ENCODE assay signal across 9 cellular contexts in genomic region chr12:53344487-53344823, GRCh38. TPM values are rescaled to one million over a fixed set of nuclear protein-coding genes. Genes with fewer than 3 reads are reported as not detected.
DNase-seq lines count a peak whose midpoint lies in the region; ATAC-seq, FAIRE-seq and TF ChIP-seq lines count a peak whose summit lies in the region.
"Had no signal": no experiment of that assay in that cellular context is flagged by ENCODE, and none has a peak within 500 bp of the region (broad histone marks: within the 10 kb centered on the region; RNA-seq: fewer than 3 reads in every experiment).

No MANE protein-coding gene starts in this region.

- no peaks in the 10 kb centered on the region for H3K79me1 ChIP-seq in mesenchymal stem cell (replicated peaks; ENCODE audit: low read length, poor library complexity, severe bottlenecking)

- no peak for TF ChIP-seq EP300 in transverse colon (IDR thresholded peaks at IDR 0.05; ENCODE audit: low read depth)

- no peak overlapping the region for H2BK5ac ChIP-seq in mesenchymal stem cell (ENCODE audit: low read depth, low read length, poor library complexity, severe bottlenecking)

- no peak for TF ChIP-seq CTCF in astrocyte (IDR thresholded peaks at IDR 0.05; ENCODE audit: insufficient read depth, low read depth, low read length)
- TF ChIP-seq CTCF in transverse colon (IDR thresholded peaks at IDR 0.05): no peak

- H3K9ac ChIP-seq in astrocyte (ENCODE audit: low read length) (peak overlapping the region; percentile 43), mesenchymal stem cell (ENCODE audit: low read length) (peak overlapping the region; percentile 75)

- H2AFZ ChIP-seq in astrocyte (ENCODE audit: low read depth, low read length) (peak overlapping the region; percentile 72), mesenchymal stem cell (ENCODE audit: low read depth, low read length) (peak overlapping the region; percentile 83)

- H2AK5ac ChIP-seq in mesenchymal stem cell (ENCODE audit: low read length, severe bottlenecking): peak overlapping the region; percentile 8

- peak overlapping the region; percentile 70 to 82 for H3K4me3 Mint-ChIP-seq in activated T-cell treated with anti-CD3 and anti-CD28 coated beads, Interleukin-2, amount 50 U/mL, for 72 hours
- peak overlapping the region; percentile 67 for H3K4me3 Mint-ChIP-seq in astrocyte (ENCODE audit: unreplicated experiment)

- H3K4ac ChIP-seq in mesenchymal stem cell (ENCODE audit: low read depth in 1 of 2, low read length in 2 of 2): peak overlapping the region; percentile 75 to 96

- H3K4me2 ChIP-seq in astrocyte (ENCODE audit: low read length): peak overlapping the region; percentile 91
- peak overlapping the region; percentile 89 for H3K4me2 ChIP-seq in mesenchymal stem cell (ENCODE audit: low read length, poor library complexity, severe bottlenecking)

- no peak overlapping the region for H2BK120ac ChIP-seq in mesenchymal stem cell (ENCODE audit: low read depth, low read length)

- intact Hi-C loops in transverse colon (cut with DNase I; ENCODE audit: low total_unique reads): loop anchor here (1.0 to 10.0 kb wide), 2 partner anchors 19 to 160 kb away; partner anchors contain the start of genes NPFF and TARBP2

- no peaks in the 10 kb centered on the region for H3K27me3 Mint-ChIP-seq in activated T-cell treated with anti-CD3 and anti-CD28 coated beads, Interleukin-2, amount 50 U/mL, for 72 hours (ENCODE audit: low read depth)
- peaks cover 27% of the 10 kb centered on the region for H3K27me3 Mint-ChIP-seq in astrocyte (ENCODE audit: low read depth, unreplicated experiment)

- no peaks in the 10 kb centered on the region for H3K79me2 ChIP-seq in astrocyte (ENCODE audit: insufficient read depth, low read length)

- H3K27ac Mint-ChIP-seq in activated T-cell treated with anti-CD3 and anti-CD28 coated beads, Interleukin-2, amount 50 U/mL, for 72 hours: peak overlapping the region; percentile 71
- H3K27ac Mint-ChIP-seq in astrocyte (ENCODE audit: unreplicated experiment): peak overlapping the region; percentile 84

- in situ Hi-C loops in transverse colon (cut with MboI; ENCODE audit: low pct_ligation_motif_present in 1 of 4, low pct_unique_long_range_greater_than_20kb in 1 of 4, low sequenced_read_pairs in 3 of 4): loop anchor here in 2 of 4 donors (5.0 to 10.0 kb wide), 2 partner anchors 68 to 160 kb away; partner anchors contain the start of genes NPFF (in 1 of the 2) and TARBP2 (in 1 of the 2)

- 2% methylated on average over 12 of the region's 19 CpGs for WGBS in mesenchymal stem cell
- 4% methylated on average over 7 of the region's 19 CpGs; no CpG with 5 or more reads in 1 of the 2 donors for WGBS in transverse colon (ENCODE audit: low coverage in 1 of 2), 2 donors

- H3K27ac ChIP-seq in astrocyte (ENCODE audit: low read depth, low read length) (no peak overlapping the region), mesenchymal stem cell (ENCODE audit: low read length, poor library complexity, severe bottlenecking) (no peak overlapping the region), transverse colon (peak overlapping the region; percentile 80 to 89 (median 86))

- peak overlapping the region; percentile 89 for H4K8ac ChIP-seq in mesenchymal stem cell (ENCODE audit: low read length)

- H3K4me3 ChIP-seq in astrocyte (ENCODE audit: insufficient read depth, low read depth, low read length) (peak overlapping the region; percentile 42), mesenchymal stem cell (ENCODE audit: insufficient read depth in 1 of 2, low read depth in 1 of 2, low read length in 2 of 2) (peak overlapping the region; percentile 51 to 76), transverse colon (peak overlapping the region in 3 of 4 donors; percentile 56 to 67 (median 59))

- H3K36me3 ChIP-seq in astrocyte (ENCODE audit: insufficient read depth, low read length) (no peaks in the 10 kb centered on the region), mesenchymal stem cell (ENCODE audit: control insufficient read depth in 1 of 2, insufficient read depth in 2 of 2, low read depth in 1 of 2, low read length in 2 of 2) (no peaks in the 10 kb centered on the region), transverse colon (no peaks in the 10 kb centered on the region)

- no peak for TF ChIP-seq POLR2A in transverse colon (IDR thresholded peaks at IDR 0.05)

- H3K9me3 ChIP-seq in astrocyte (ENCODE audit: insufficient read depth, low read depth, low read length) (no peaks in the 10 kb centered on the region), mesenchymal stem cell (ENCODE audit: control insufficient read depth, low read length) (no peaks in the 10 kb centered on the region), transverse colon (no peaks in the 10 kb centered on the region)

- no peaks in the 10 kb centered on the region for H4K20me1 ChIP-seq in astrocyte (ENCODE audit: insufficient read depth, low read length)

- H3K18ac ChIP-seq in mesenchymal stem cell (ENCODE audit: low read depth in 1 of 2, low read length in 2 of 2): peak overlapping the region; percentile 56 to 94

- peak overlapping the region in 1 of 2 experiments; percentile 82 for H2BK12ac ChIP-seq in mesenchymal stem cell (ENCODE audit: low read length in 2 of 2)

- peaks cover 24% of the 10 kb centered on the region for H3K4me1 Mint-ChIP-seq in activated T-cell treated with anti-CD3 and anti-CD28 coated beads, Interleukin-2, amount 50 U/mL, for 72 hours (ENCODE audit: low read depth)
- H3K4me1 Mint-ChIP-seq in astrocyte (ENCODE audit: low read depth, unreplicated experiment): peaks cover 9% of the 10 kb centered on the region

- peak overlapping the region; percentile 77 for H4K91ac ChIP-seq in mesenchymal stem cell (ENCODE audit: low read length)

- ATAC-seq in activated T-cell treated with anti-CD3 and anti-CD28 coated beads, Interleukin-2, amount 50 U/mL, for 72 hours (replicated peaks in 1 of 2): no peak
- ATAC-seq in HG02642 (IDR thresholded peaks at IDR 0.05; ENCODE audit: poor library complexity, unreplicated experiment): no peak

- FAIRE-seq in astrocyte (lab: Jason Lieb, UNC): no peak

- peaks cover 7% of the 10 kb centered on the region for H3K27me3 ChIP-seq in astrocyte (ENCODE audit: insufficient read depth, low read length)
- H3K27me3 ChIP-seq in mesenchymal stem cell (ENCODE audit: control insufficient read depth in 1 of 2, insufficient read depth in 1 of 2, low read length in 2 of 2): peaks cover 6 to 15% of the 10 kb centered on the region in 2 experiments
- no peaks in the 10 kb centered on the region for H3K27me3 ChIP-seq in transverse colon

- H3K4me1 ChIP-seq in astrocyte (ENCODE audit: insufficient read depth, low read length) (peaks cover 15% of the 10 kb centered on the region), mesenchymal stem cell (ENCODE audit: control insufficient read depth, insufficient read depth, low read depth, low read length) (peaks cover 16% of the 10 kb centered on the region), transverse colon (peaks cover 0 to 13% (median 5%) of the 10 kb centered on the region in 4 donors)

- H2BK15ac ChIP-seq in mesenchymal stem cell (ENCODE audit: low read depth, poor library complexity, severe bottlenecking): no peak overlapping the region

- no peaks in the 10 kb centered on the region for H3K36me3 Mint-ChIP-seq in activated T-cell treated with anti-CD3 and anti-CD28 coated beads, Interleukin-2, amount 50 U/mL, for 72 hours (ENCODE audit: insufficient read depth in 2 of 2)
- H3K36me3 Mint-ChIP-seq in astrocyte (ENCODE audit: low read depth, unreplicated experiment): no peaks in the 10 kb centered on the region

- no peak overlapping the region for H3K23ac ChIP-seq in mesenchymal stem cell (ENCODE audit: low read length in 2 of 2)

- H3K9me3 Mint-ChIP-seq in activated T-cell treated with anti-CD3 and anti-CD28 coated beads, Interleukin-2, amount 50 U/mL, for 72 hours: no peaks in the 10 kb centered on the region
- H3K9me3 Mint-ChIP-seq in astrocyte (ENCODE audit: unreplicated experiment): peaks cover 6% of the 10 kb centered on the region

- H3K14ac ChIP-seq in mesenchymal stem cell (ENCODE audit: low read length in 2 of 2): peak overlapping the region in 1 of 2 experiments; percentile 90

- DNase-seq in activated T-cell treated with anti-CD3 and anti-CD28 coated beads, Interleukin-2, amount 50 U/mL, for 72 hours: no peak
- DNase-seq in activated T-cell treated with anti-CD3 and anti-CD28 coated beads for 4 hours: no peak
- no peak for DNase-seq in astrocyte (ENCODE audit: low read depth)
- no peak for DNase-seq in mesenchymal stem cell
- DNase-seq in transverse colon: no peak
- no peak for DNase-seq in hypothalamus (lab: John Stamatoyannopoulos, UW)
- no peak for DNase-seq in activated CD4-positive, CD25-positive, alpha-beta regulatory T cell (lab: John Stamatoyannopoulos, UW)

RNA-seq across cellular contexts. Expression of gene SP7, which starts 8.3 kb away (rescaled TPM):
- not detected for total RNA-seq in activated T-cell treated with anti-CD3 and anti-CD28 coated beads, Interleukin-2, amount 50 U/mL, for 72 hours
- total RNA-seq in astrocyte (not detected in 2 replicates), transverse colon (not detected)
- 0.01 TPM for polyA plus RNA-seq in mesenchymal stem cell (2013, experiment 1 of 2)
- polyA plus RNA-seq in mesenchymal stem cell (2013, experiment 2 of 2): not detected
- total RNA-seq: renal cortical epithelial cell had no signal

RNA-seq across cellular contexts. Expression of gene AAAS, which starts 23.0 kb away (rescaled TPM):
- 100 to 1,000 TPM in 1 of 2 donors, 10 to 100 TPM in 1; 99.0 to 118 TPM for total RNA-seq in activated T-cell treated with anti-CD3 and anti-CD28 coated beads, Interleukin-2, amount 50 U/mL, for 72 hours
- 40.8 and 44.4 TPM in 2 replicates for total RNA-seq in astrocyte
- polyA plus RNA-seq in mesenchymal stem cell (2013, experiment 1 of 2): 33.4 TPM
- 32.3 TPM for polyA plus RNA-seq in mesenchymal stem cell (2013, experiment 2 of 2)
- 10 to 100 TPM; 31.8 to 51.6 (median 39.9) TPM for total RNA-seq in transverse colon

RNA-seq across cellular contexts. Expression of gene SP1, which starts 35.5 kb away (rescaled TPM):
- 100 to 1,000 TPM; 110 to 121 TPM for total RNA-seq in activated T-cell treated with anti-CD3 and anti-CD28 coated beads, Interleukin-2, amount 50 U/mL, for 72 hours
- total RNA-seq in astrocyte (48.7 and 50.6 TPM in 2 replicates), transverse colon (10 to 100 TPM; 32.6 to 80.1 (median 67.1) TPM)
- polyA plus RNA-seq in mesenchymal stem cell (2013, experiment 1 of 2): 29.4 TPM
- 27.5 TPM for polyA plus RNA-seq in mesenchymal stem cell (2013, experiment 2 of 2)

RNA-seq across cellular contexts. Expression of gene MYG1, which starts 45.0 kb away (rescaled TPM):
- 10 to 100 TPM; 83.5 to 89.9 TPM for total RNA-seq in activated T-cell treated with anti-CD3 and anti-CD28 coated beads, Interleukin-2, amount 50 U/mL, for 72 hours
- 37.8 and 40.9 TPM in 2 replicates for total RNA-seq in astrocyte
- 78.3 TPM for polyA plus RNA-seq in mesenchymal stem cell (2013, experiment 1 of 2)
- polyA plus RNA-seq in mesenchymal stem cell (2013, experiment 2 of 2): 77.9 TPM
- 10 to 100 TPM; 12.7 to 37.0 (median 24.3) TPM for total RNA-seq in transverse colon

RNA-seq across cellular contexts. Expression of gene PFDN5, which starts 49.1 kb away (rescaled TPM):
- 100 to 1,000 TPM; 301 to 318 TPM for total RNA-seq in activated T-cell treated with anti-CD3 and anti-CD28 coated beads, Interleukin-2, amount 50 U/mL, for 72 hours
- total RNA-seq in astrocyte (279 and 281 TPM in 2 replicates), transverse colon (100 to 1,000 TPM; 244 to 451 (median 381) TPM)
- 447 TPM for polyA plus RNA-seq in mesenchymal stem cell (2013, experiment 1 of 2)
- polyA plus RNA-seq in mesenchymal stem cell (2013, experiment 2 of 2): 458 TPM

Comparison
In these comparisons a context has a peak if more than half of its experiments do, and no peak if none do; other contexts are left out.
1. H3K27ac ChIP-seq: peak in transverse colon (4 of 4); none in astrocyte (single experiment) and mesenchymal stem cell (single experiment).
2. Peak in every context shown above with its lines, with median percentiles within 50 percentile points of each other: H3K4me3 ChIP-seq.